8 cellular contexts compared by ENCODE assay signal in the genomic region with DNA sequence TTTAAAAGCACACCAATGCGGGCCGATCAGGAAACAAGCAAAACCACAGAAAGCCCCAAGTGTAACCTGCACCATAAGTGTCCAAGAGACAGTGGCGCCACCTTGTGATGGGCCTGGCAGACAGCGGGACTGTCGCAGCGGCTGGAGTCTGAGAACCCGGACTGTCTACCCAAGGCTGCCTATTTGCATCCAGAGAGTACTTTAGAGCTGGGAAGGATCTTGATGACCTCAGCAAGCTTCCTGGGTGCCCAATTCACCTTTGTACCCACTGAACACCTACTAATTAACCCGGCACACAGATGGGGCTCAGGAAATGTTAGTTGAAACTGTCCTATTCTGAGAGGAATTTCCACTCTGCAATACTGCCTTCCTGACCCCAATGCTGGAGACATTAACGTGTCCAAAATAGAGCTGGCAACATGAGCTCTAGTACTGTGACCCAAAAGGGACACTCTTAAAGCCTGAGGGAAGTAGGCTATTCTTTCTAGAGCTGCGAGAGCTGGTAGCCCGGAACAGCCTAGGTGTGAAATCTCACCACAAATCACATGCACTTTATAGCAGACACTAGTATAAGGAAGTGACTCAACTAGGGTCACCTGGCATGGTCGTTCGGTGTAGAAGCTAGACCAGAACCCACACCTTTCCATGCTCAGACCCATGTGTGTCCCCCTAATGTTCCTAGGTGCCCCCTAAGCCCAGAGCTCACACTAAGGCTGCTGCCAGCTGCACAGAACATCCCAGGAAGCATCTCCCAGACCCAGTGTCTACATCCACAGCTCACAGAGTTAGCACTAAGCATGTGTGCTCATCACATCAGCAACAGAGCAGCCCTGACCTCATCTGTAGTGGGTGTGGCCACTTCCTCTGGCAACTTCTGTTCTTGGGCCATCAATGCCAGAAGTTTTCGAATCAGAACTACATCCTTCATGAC. TPM values are rescaled to one million over a fixed set of nuclear protein-coding genes. Genes with fewer than 3 reads are reported as not detected.
A peak's percentile ranks its signal among the peaks of the same experiment; 100 is the strongest.
DNase-seq lines count a peak whose midpoint lies in the region; ATAC-seq lines count a peak whose summit lies in the region.

No MANE protein-coding gene starts in this region.

- peak overlapping the region in 5 of 8 donors; percentile 10 to 79 (median 58) for H3K4me3 Mint-ChIP-seq in naive B cell
- peak overlapping the region; percentile 21 for H3K4me3 Mint-ChIP-seq in stimulated activated effector memory CD8-positive, alpha-beta T cell treated with anti-CD3 and anti-CD28 coated beads, Interleukin-12 subunit alpha, Interleukin-12 subunit beta, amount 100 ng/mL, for 72 hours

- peaks cover 77% of the 10 kb centered on the region for H3K36me3 ChIP-seq in NT2/D1 (ENCODE audit: insufficient read depth, insufficient read length, low read length)

- no peaks in the 10 kb centered on the region for H3K9me3 Mint-ChIP-seq in naive B cell
- no peaks in the 10 kb centered on the region for H3K9me3 Mint-ChIP-seq in stimulated activated effector memory CD8-positive, alpha-beta T cell treated with anti-CD3 and anti-CD28 coated beads, Interleukin-12 subunit alpha, Interleukin-12 subunit beta, amount 100 ng/mL, for 72 hours

- DNase-seq in COLO668 (lab: John Stamatoyannopoulos, UW; ENCODE audit: unreplicated experiment) (peak; percentile 53), NT2/D1 (ENCODE audit: low read depth, low spot score) (peak; percentile 27), epidermal melanocyte (ENCODE audit: insufficient read length, low spot score) (peak; percentile 36), naive B cell (peak; percentile 74)
- DNase-seq in activated CD8-positive, alpha-beta memory T cell treated with anti-CD3 and anti-CD28 coated beads, Interleukin-2, amount 50 U/mL, for 4 hours = peak; percentile 78
- peak; percentile 76 to 86 for DNase-seq in stimulated activated effector memory CD8-positive, alpha-beta T cell treated with anti-CD3 and anti-CD28 coated beads, Interleukin-12 subunit alpha, Interleukin-12 subunit beta, amount 100 ng/mL, for 72 hours (ENCODE audit: low spot score in 2 of 2)

- no peaks in the 10 kb centered on the region for H3K27me3 Mint-ChIP-seq in naive B cell

- H3K9me3 ChIP-seq in NT2/D1 (ENCODE audit: insufficient read depth, low read length) = no peaks in the 10 kb centered on the region

- H3K4me1 Mint-ChIP-seq in naive B cell = peaks cover 22 to 34% (median 23%) of the 10 kb centered on the region in 3 donors
- H3K4me1 Mint-ChIP-seq in stimulated activated effector memory CD8-positive, alpha-beta T cell treated with anti-CD3 and anti-CD28 coated beads, Interleukin-12 subunit alpha, Interleukin-12 subunit beta, amount 100 ng/mL, for 72 hours = peaks cover 26% of the 10 kb centered on the region

- peaks cover 0 to 4% of the 10 kb centered on the region in 2 donors for H3K36me3 Mint-ChIP-seq in naive B cell
- peaks cover 86% of the 10 kb centered on the region for H3K36me3 Mint-ChIP-seq in stimulated activated effector memory CD8-positive, alpha-beta T cell treated with anti-CD3 and anti-CD28 coated beads, Interleukin-12 subunit alpha, Interleukin-12 subunit beta, amount 100 ng/mL, for 72 hours

- H3K27ac Mint-ChIP-seq in naive B cell = peak overlapping the region; percentile 88 to 98 (median 96)
- H3K27ac Mint-ChIP-seq in stimulated activated effector memory CD8-positive, alpha-beta T cell treated with anti-CD3 and anti-CD28 coated beads, Interleukin-12 subunit alpha, Interleukin-12 subunit beta, amount 100 ng/mL, for 72 hours = peak overlapping the region; percentile 76

- H3K27me3 ChIP-seq in NT2/D1 (ENCODE audit: insufficient read depth, insufficient read length) = no peaks in the 10 kb centered on the region

- no peaks in the 10 kb centered on the region for H3K4me1 ChIP-seq in NT2/D1 (ENCODE audit: insufficient read depth, insufficient read length)

- no peak overlapping the region for H3K9ac ChIP-seq in NT2/D1 (ENCODE audit: insufficient read length, low read depth)

- ATAC-seq in GM19395 (IDR thresholded peaks at IDR 0.05; ENCODE audit: unreplicated experiment) = peak; percentile 90
- ATAC-seq in HG03457 (IDR thresholded peaks at IDR 0.05; ENCODE audit: unreplicated experiment) = peak; percentile 50
- peak; percentile 81 to 83 for ATAC-seq in naive B cell (ENCODE audit: low read depth in 2 of 2)
- peak; percentile 92 for ATAC-seq in stimulated activated effector memory CD8-positive, alpha-beta T cell treated with anti-CD3 and anti-CD28 coated beads, Interleukin-12 subunit alpha, Interleukin-12 subunit beta, amount 100 ng/mL, for 72 hours

- H3K4me3 ChIP-seq in NT2/D1 (ENCODE audit: insufficient read length, low read depth) = no peak overlapping the region

RNA-seq across cellular contexts. Expression of gene POLR1A, which starts 25.4 kb away (rescaled TPM):
- polyA plus RNA-seq in naive B cell (ENCODE audit: low read depth in 6 of 6) = 1 to 10 TPM in 5 of 6 donors, not detected in 1; 1.9 to 6.2 (median 2.4) TPM

RNA-seq across cellular contexts. Expression of gene PTCD3, which starts 25.8 kb away (rescaled TPM):
- 10 to 100 TPM; 28.8 to 51.9 (median 42.5) TPM for polyA plus RNA-seq in naive B cell (ENCODE audit: low read depth in 6 of 6)

Comparison
In these comparisons a context has a peak if more than half of its experiments do, and no peak if none do; other contexts are left out.
1. DNase-seq: peak in every context shown above with its lines; median percentile 81 in stimulated activated effector memory CD8-positive, alpha-beta T cell treated with anti-CD3 and anti-CD28 coated beads, Interleukin-12 subunit alpha, Interleukin-12 subunit beta, amount 100 ng/mL, for 72 hours; 78 in activated CD8-positive, alpha-beta memory T cell treated with anti-CD3 and anti-CD28 coated beads, Interleukin-2, amount 50 U/mL, for 4 hours; 74 in naive B cell; 53 in COLO668; 36 in epidermal melanocyte; 27 in NT2/D1.